Comparison of ENCODE assay signal across 27 cellular contexts in the genomic region with DNA sequence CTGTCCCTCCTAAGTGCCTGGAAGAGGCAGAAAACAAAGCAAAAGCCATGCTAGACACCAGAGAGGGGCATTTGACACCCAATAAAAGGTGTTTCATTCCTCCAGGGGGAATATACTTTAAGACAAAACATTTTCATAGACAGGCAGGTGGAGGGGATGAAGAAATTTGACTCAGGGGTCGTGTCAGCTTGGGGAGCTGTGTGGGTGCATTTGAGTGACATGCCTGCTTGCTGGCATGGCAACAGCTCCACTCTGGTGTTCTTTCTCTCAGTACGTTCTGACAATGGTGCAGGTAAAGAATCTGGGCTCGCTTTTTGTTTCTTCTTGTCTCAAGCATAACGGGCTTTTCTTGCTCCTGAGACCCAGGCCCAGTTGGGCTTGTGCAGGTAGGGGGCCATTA.
"Had no signal": no experiment of that assay in that cellular context is flagged by ENCODE, and none has a peak within 500 bp of the region (broad histone marks: within the 10 kb centered on the region; RNA-seq: fewer than 3 reads in every experiment).

No MANE protein-coding gene starts in this region.

- H3K27me3 ChIP-seq: brain microvascular endothelial cell, esophagus squamous epithelium had no signal

- H3K9me3 ChIP-seq: esophagus squamous epithelium had no signal

- ATAC-seq: activated CD4-positive, CD25-positive, alpha-beta regulatory T cell treated with anti-CD3 and anti-CD28 coated beads, Interleukin-2, amount 50 U/mL, for 24 hours; activated CD8-positive, alpha-beta T cell treated with anti-CD3 and anti-CD28 coated beads for 36 hours; activated T-cell treated with anti-CD3 and anti-CD28 coated beads, Interleukin-2, amount 50 U/mL, for 4 hours; activated T-helper 17 cell treated with anti-CD3 and anti-CD28 coated beads, Interleukin-2, amount 50 U/mL, for 72 hours; effector memory CD8-positive, alpha-beta T cell; T-cell; T-helper 17 cell had no signal

- H3K27ac ChIP-seq: brain microvascular endothelial cell, WERI-Rb-1 had no signal

- DNase-seq: activated B cell treated with CpG ODN at 0.5 μM for 24 hours; activated CD4-positive, alpha-beta T cell treated with anti-CD3 and anti-CD28 coated beads for 48 hours; activated CD4-positive, alpha-beta T cell treated with anti-CD3 and anti-CD28 coated beads, Interleukin-2, amount 50 U/mL, for 1 hour; activated CD4-positive, alpha-beta T cell treated with anti-CD3 and anti-CD28 coated beads, Interleukin-2, amount 50 U/mL, for 48 hours; activated CD8-positive, alpha-beta memory T cell treated with anti-CD3 and anti-CD28 coated beads for 24 hours; activated CD8-positive, alpha-beta T cell treated with anti-CD3 and anti-CD28 coated beads for 36 hours; activated effector memory CD4-positive, alpha-beta T cell treated with Interleukin-2 at 50 U/mL for 16 hours; activated gamma-delta T cell treated with Interleukin-2 at 50 U/mL for 16 hours; activated naive CD4-positive, alpha-beta T cell treated with anti-CD3 and anti-CD28 coated beads, Interleukin-2, amount 50 U/mL, for 16 hours; activated naive CD4-positive, alpha-beta T cell treated with Interleukin-2 at 50 U/mL for 16 hours; activated T-cell treated with anti-CD3 and anti-CD28 coated beads, Interleukin-2, amount 50 U/mL, for 4 hours; amniotic stem cell; anterior cingulate cortex; brain microvascular endothelial cell; cortex of kidney; dermis blood vessel endothelial cell; effector CD4-positive, alpha-beta T cell; effector memory CD8-positive, alpha-beta T cell; erythroblast; esophagus squamous epithelium; foreskin melanocyte; T-cell; T-helper 17 cell; T1000; WERI-Rb-1 had no signal

- H3K36me3 ChIP-seq: brain microvascular endothelial cell, esophagus squamous epithelium, WERI-Rb-1 had no signal
